ENCODE assay signal across 17 cellular contexts in genomic region chr12:62943779-62944395, GRCh38. TPM values are rescaled to one million over a fixed set of nuclear protein-coding genes. Genes with fewer than 3 reads are reported as not detected.
DNase-seq lines count a peak whose midpoint lies in the region; ATAC-seq, FAIRE-seq and TF ChIP-seq lines count a peak whose summit lies in the region.
"Had no signal": no experiment of that assay in that cellular context is flagged by ENCODE, and none has a peak within 500 bp of the region (broad histone marks: within the 10 kb centered on the region; RNA-seq: fewer than 3 reads in every experiment).

No MANE protein-coding gene starts in this region.

- in situ Hi-C loops in gastrocnemius medialis (cut with MboI; ENCODE audit: low sequenced_read_pairs in 4 of 4) = loop anchor here in 1 of 4 donors (25.0 kb wide), 1 partner anchor 93 kb away; no protein-coding TSS in a partner anchor

- DNase-seq in RCC 7860 (ENCODE audit: low spot score) = no peak
- DNase-seq in KG1 (lab: John Stamatoyannopoulos, UW) = no peak
- no peak for DNase-seq in gastrocnemius medialis
- no peak for DNase-seq in NCI-H526 (lab: John Stamatoyannopoulos, UW)
- DNase-seq: 8988T; ACHN; CD4-positive, CD25-positive, alpha-beta regulatory T cell; DMS53; GOT3; H9; KBM-7 had no signal

- peak overlapping the region; percentile 55 for H2AFZ ChIP-seq in parathyroid adenoma

- TF ChIP-seq POLR2A in gastrocnemius medialis (IDR thresholded peaks at IDR 0.05) = no peak

- intact Hi-C loops in gastrocnemius medialis (cut with DNase I; ENCODE audit: low total_unique reads) = no loop called here

- peaks cover 20% of the 10 kb centered on the region for H3K4me1 ChIP-seq in parathyroid adenoma
- H3K4me1 ChIP-seq in gastrocnemius medialis = no peaks in the 10 kb centered on the region
- H3K4me1 ChIP-seq: BLaER1 treated with 17β-estradiol and CSF1 and Interleukin-3, amounts not matched to agents 10 nM and 100 nM had no signal

- TF ChIP-seq CTCF in parathyroid adenoma (IDR thresholded peaks at IDR 0.05) = no peak
- no peak for TF ChIP-seq CTCF in gastrocnemius medialis (IDR thresholded peaks at IDR 0.05 in 4 of 5, conservative IDR thresholded peaks at IDR 0.05 in 1 of 5)

- H3K27me3 ChIP-seq in parathyroid adenoma (ENCODE audit: control insufficient read depth, insufficient read depth, low read length) = no peaks in the 10 kb centered on the region
- H3K27me3 ChIP-seq in gastrocnemius medialis = no peaks in the 10 kb centered on the region
- H3K27me3 ChIP-seq: BLaER1 treated with 17β-estradiol and CSF1 and Interleukin-3, amounts not matched to agents 10 nM and 100 nM had no signal

- no peak overlapping the region for H3K4me3 ChIP-seq in parathyroid adenoma (ENCODE audit: low read depth, low read length)
- no peak overlapping the region for H3K4me3 ChIP-seq in gastrocnemius medialis
- H3K4me3 ChIP-seq: BLaER1 treated with 17β-estradiol and CSF1 and Interleukin-3, amounts not matched to agents 10 nM and 100 nM; GM12878 had no signal

- no peak for ATAC-seq in gastrocnemius medialis
- ATAC-seq: GM12878 had no signal

- H3K27ac ChIP-seq in parathyroid adenoma = no peak overlapping the region
- H3K27ac ChIP-seq in gastrocnemius medialis = no peak overlapping the region
- H3K27ac ChIP-seq: BLaER1 treated with 17β-estradiol and CSF1 and Interleukin-3, amounts not matched to agents 10 nM and 100 nM; HL-60 had no signal

- H3K79me2 ChIP-seq in parathyroid adenoma = no peaks in the 10 kb centered on the region

- no peaks in the 10 kb centered on the region for H3K9me3 ChIP-seq in parathyroid adenoma (ENCODE audit: control insufficient read depth, low read length)
- no peaks in the 10 kb centered on the region for H3K9me3 ChIP-seq in gastrocnemius medialis
- H3K9me3 ChIP-seq: BLaER1 treated with 17β-estradiol and CSF1 and Interleukin-3, amounts not matched to agents 10 nM and 100 nM had no signal

- no peak overlapping the region for H3K4me2 ChIP-seq in parathyroid adenoma (ENCODE audit: low read length)
- H3K4me2 ChIP-seq: BLaER1 treated with 17β-estradiol and CSF1 and Interleukin-3, amounts not matched to agents 10 nM and 100 nM had no signal

- no peak overlapping the region for H3K9ac ChIP-seq in parathyroid adenoma
- H3K9ac ChIP-seq: BLaER1 treated with 17β-estradiol and CSF1 and Interleukin-3, amounts not matched to agents 10 nM and 100 nM had no signal

- H3K36me3 ChIP-seq in parathyroid adenoma (ENCODE audit: control insufficient read depth, insufficient read depth, low read length) (no peaks in the 10 kb centered on the region), gastrocnemius medialis (no peaks in the 10 kb centered on the region)
- H3K36me3 ChIP-seq: BLaER1 treated with 17β-estradiol and CSF1 and Interleukin-3, amounts not matched to agents 10 nM and 100 nM had no signal

- FAIRE-seq in A204.1 (lab: Jason Lieb, UNC) = peak; percentile 98
- peak; percentile 72 for FAIRE-seq in RCC 7860 (lab: Jason Lieb, UNC)
- FAIRE-seq in endometrium (lab: Jason Lieb, UNC) = peak; percentile 90

RNA-seq across cellular contexts. Expression of gene PPM1H, which starts 8.9 kb away (rescaled TPM):
- total RNA-seq in gastrocnemius medialis = 1 to 10 TPM in 2 of 4 donors, under 1 TPM in 2; 0.46 to 3.4 (median 1.3) TPM
